Comparison of ENCODE assay signal across 1 cellular context in genomic region chr1:7334475-7335035, GRCh38.
TF ChIP-seq lines count a peak whose summit lies in the region.

No MANE protein-coding gene starts in this region.

TF ChIP-seq in GM23338, 12 proteins besides CTCF, POLR2A, EP300 and RAD21 (continued from another document):
- TF ChIP-seq, protein P1, sequence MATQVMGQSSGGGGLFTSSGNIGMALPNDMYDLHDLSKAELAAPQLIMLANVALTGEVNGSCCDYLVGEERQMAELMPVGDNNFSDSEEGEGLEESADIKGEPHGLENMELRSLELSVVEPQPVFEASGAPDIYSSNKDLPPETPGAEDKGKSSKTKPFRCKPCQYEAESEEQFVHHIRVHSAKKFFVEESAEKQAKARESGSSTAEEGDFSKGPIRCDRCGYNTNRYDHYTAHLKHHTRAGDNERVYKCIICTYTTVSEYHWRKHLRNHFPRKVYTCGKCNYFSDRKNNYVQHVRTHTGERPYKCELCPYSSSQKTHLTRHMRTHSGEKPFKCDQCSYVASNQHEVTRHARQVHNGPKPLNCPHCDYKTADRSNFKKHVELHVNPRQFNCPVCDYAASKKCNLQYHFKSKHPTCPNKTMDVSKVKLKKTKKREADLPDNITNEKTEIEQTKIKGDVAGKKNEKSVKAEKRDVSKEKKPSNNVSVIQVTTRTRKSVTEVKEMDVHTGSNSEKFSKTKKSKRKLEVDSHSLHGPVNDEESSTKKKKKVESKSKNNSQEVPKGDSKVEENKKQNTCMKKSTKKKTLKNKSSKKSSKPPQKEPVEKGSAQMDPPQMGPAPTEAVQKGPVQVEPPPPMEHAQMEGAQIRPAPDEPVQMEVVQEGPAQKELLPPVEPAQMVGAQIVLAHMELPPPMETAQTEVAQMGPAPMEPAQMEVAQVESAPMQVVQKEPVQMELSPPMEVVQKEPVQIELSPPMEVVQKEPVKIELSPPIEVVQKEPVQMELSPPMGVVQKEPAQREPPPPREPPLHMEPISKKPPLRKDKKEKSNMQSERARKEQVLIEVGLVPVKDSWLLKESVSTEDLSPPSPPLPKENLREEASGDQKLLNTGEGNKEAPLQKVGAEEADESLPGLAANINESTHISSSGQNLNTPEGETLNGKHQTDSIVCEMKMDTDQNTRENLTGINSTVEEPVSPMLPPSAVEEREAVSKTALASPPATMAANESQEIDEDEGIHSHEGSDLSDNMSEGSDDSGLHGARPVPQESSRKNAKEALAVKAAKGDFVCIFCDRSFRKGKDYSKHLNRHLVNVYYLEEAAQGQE (IDR thresholded peaks at IDR 0.05; ENCODE audit: unreplicated experiment) = no peak
- TF ChIP-seq POLR2AphosphoS5 (IDR thresholded peaks at IDR 0.05; ENCODE audit: low read depth) (no peak), CREB1 (CRISPR knock-in tag; IDR thresholded peaks at IDR 0.05; ENCODE audit: low read depth) (no peak)
